16 cellular contexts compared by ENCODE assay signal in the genomic region with DNA sequence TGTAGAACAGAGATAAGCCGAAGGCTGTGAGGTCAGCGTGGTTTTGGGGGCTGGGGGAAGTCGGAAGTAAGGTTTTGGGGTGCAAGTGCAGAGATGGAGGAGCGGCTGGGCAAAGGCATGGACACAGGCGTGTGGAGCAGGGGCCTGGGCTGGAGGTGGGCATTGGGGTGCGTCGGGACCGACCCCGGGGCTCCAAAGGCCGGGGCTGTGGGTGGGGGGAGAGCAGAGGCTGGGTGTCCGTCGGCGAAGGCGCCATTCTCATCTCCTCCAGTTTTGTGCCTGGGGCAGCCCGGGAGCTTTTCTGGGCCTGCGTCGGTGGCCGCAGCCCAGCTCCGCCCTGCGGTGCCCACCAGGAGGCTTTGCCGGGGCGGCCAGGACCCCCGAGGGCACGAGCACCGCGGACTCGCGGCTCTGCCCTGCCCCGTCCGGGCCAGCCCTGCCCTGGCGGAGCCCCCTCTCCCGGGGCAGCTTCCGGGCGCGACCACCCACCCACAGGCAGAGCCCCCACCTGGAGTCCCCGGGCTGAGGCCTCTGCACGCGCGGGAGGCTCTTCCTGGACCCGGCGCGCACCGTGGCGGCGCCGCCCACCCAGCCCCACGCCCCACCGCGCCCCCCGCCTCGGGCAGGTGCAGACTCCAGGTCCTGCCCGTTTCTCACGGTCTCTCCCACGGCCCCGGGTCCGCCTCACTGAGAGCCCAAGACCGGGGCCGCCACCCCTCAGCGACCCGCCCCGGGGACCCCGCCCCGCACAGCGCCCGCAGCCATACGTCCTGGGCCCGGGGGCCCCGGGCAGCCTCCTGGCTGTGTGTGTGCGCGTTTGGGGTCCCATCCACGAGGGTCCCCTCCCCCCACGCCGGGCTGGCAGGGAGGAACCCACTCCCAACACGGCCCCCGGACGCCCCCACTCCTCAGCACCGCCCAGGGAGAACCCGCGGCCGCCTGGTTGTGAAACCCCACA. TPM values are rescaled to one million over a fixed set of nuclear protein-coding genes. Genes with fewer than 3 reads are reported as not detected.
DNase-seq lines count a peak whose midpoint lies in the region; ATAC-seq, FAIRE-seq and TF ChIP-seq lines count a peak whose summit lies in the region.
"Had no signal": no experiment of that assay in that cellular context is flagged by ENCODE, and none has a peak within 500 bp of the region (broad histone marks: within the 10 kb centered on the region; RNA-seq: fewer than 3 reads in every experiment).

No MANE protein-coding gene starts in this region.

- H3K27ac ChIP-seq in hepatocyte: no peak overlapping the region
- H3K27ac ChIP-seq: Peyer's patch had no signal

- DNase-seq in GM03348 (ENCODE audit: low spot score) (peak; percentile 5), GM13976 (ENCODE audit: low spot score) (peak; percentile 21), hepatocyte (ENCODE audit: low spot score) (peak; percentile 5), sciatic nerve (ENCODE audit: low spot score) (peak; percentile 60), frontal cortex (ENCODE audit: low spot score in 2 of 2) (no peak), GF-D8 (lab: John Stamatoyannopoulos, UW) (no peak)
- DNase-seq: DND-41, GDM1, NCI-H1417, NCI-H2029, NCI-H510A treated with DMSO at 0.1 percent for 48 hours, SHP77 had no signal

- no peak overlapping the region for H3K4me3 ChIP-seq in hepatocyte
- H3K4me3 ChIP-seq: Peyer's patch had no signal

- intact Hi-C loops in sciatic nerve (cut with DNase I): no loop called here

- no peak overlapping the region for H3K4me2 ChIP-seq in hepatocyte

- H3K79me2 ChIP-seq in hepatocyte: no peaks in the 10 kb centered on the region

- H2AFZ ChIP-seq in hepatocyte: no peak overlapping the region

- H3K27me3 ChIP-seq in hepatocyte: no peaks in the 10 kb centered on the region
- H3K27me3 ChIP-seq: Peyer's patch had no signal

- H3K4me1 ChIP-seq in hepatocyte (ENCODE audit: insufficient read depth): no peaks in the 10 kb centered on the region
- H3K4me1 ChIP-seq: Peyer's patch had no signal

- no peak for FAIRE-seq in frontal cortex (lab: Jason Lieb, UNC)

- no peaks in the 10 kb centered on the region for H3K36me3 ChIP-seq in hepatocyte (replicated peaks; ENCODE audit: insufficient read depth, low read depth)
- H3K36me3 ChIP-seq: Peyer's patch had no signal

- no peaks in the 10 kb centered on the region for H4K20me1 ChIP-seq in hepatocyte (ENCODE audit: insufficient read depth, poor library complexity, severe bottlenecking)

- peaks cover 17% of the 10 kb centered on the region for H3K9me3 ChIP-seq in hepatocyte (ENCODE audit: low read depth)

- ATAC-seq in sciatic nerve: no peak
- ATAC-seq in HG03342 (IDR thresholded peaks at IDR 0.05; ENCODE audit: unreplicated experiment): no peak
- ATAC-seq: CD8-positive, alpha-beta T cell had no signal

- in situ Hi-C loops in GM13976 (cut with MboI; ENCODE audit: low sequenced_read_pairs, unreplicated experiment): no loop called here

- no peaks in the 10 kb centered on the region for H3K9me2 ChIP-seq in hepatocyte (replicated peaks; ENCODE audit: insufficient read depth)

- no peak for TF ChIP-seq CTCF in GM13976 (IDR thresholded peaks at IDR 0.05; ENCODE audit: borderline replicate concordance, control extremely low read depth, extremely low read depth, insufficient read depth, missing control alignments)
- TF ChIP-seq CTCF in hepatocyte (IDR thresholded peaks at IDR 0.05; ENCODE audit: poor library complexity): no peak

- 93% methylated on average over 20 of the region's 80 CpGs for WGBS in hepatocyte (ENCODE audit: low lambda C conversion rate, missing lambda C conversion rate)

RNA-seq across cellular contexts. Expression of a gene that starts 7.7 kb away (rescaled TPM):
- 0.16 and 1.00 TPM in 2 replicates for total RNA-seq in hepatocyte
- 0.22 and 0.63 TPM in 2 replicates for polyA plus RNA-seq in hepatocyte
- total RNA-seq in sciatic nerve: 4.7 TPM
- under 0.01 TPM for total RNA-seq in frontal cortex

RNA-seq across cellular contexts. Expression of a gene that starts 21.6 kb away (rescaled TPM):
- total RNA-seq in hepatocyte: 0.28 and 0.97 TPM in 2 replicates
- polyA plus RNA-seq in hepatocyte: 2.6 and 2.7 TPM in 2 replicates
- 0.13 TPM for total RNA-seq in sciatic nerve
- total RNA-seq in frontal cortex: 6.1 TPM
- total RNA-seq: CD8-positive, alpha-beta T cell; HT-29 had no signal

RNA-seq across cellular contexts. Expression of a gene that starts 52.1 kb away (rescaled TPM):
- total RNA-seq in hepatocyte: 53.2 and 57.0 TPM in 2 replicates
- 154 and 180 TPM in 2 replicates for polyA plus RNA-seq in hepatocyte
- total RNA-seq in sciatic nerve: 44.0 TPM
- total RNA-seq in frontal cortex: 21.2 TPM

Comparison
In these comparisons a context has a peak if more than half of its experiments do, and no peak if none do; other contexts are left out.
1. DNase-seq: peak in GM03348 (single experiment), GM13976 (single experiment), hepatocyte (single experiment) and sciatic nerve (single experiment); none in frontal cortex (0 of 2) and GF-D8 (single experiment).